In the genomic region with DNA sequence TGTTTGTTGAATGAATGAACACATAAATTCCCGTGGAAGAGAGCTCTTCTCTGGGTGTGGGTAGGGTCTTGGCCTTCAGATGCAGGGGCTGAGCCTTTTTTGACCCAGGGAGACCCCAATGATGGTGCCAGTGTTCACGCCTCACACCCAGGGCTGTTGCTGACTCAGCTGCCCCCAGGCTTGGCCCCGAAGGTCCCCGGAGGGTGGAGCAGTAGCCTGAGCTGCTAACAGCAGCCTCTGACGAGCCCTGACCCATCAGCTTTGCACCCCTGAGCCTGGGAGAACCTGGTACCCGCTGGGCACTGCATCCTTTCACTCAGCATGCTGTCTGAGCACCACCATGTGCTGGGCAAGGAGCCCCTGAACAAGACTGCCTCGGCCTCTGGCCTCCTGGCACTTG, we compare ENCODE assay signal across 1 cellular context.
TF ChIP-seq lines count a peak whose summit lies in the region.

No MANE protein-coding gene starts in this region.

TF ChIP-seq in H1, 55 proteins besides CTCF, POLR2A, EP300 and RAD21:
- no peak for TF ChIP-seq ATF3 (IDR thresholded peaks at IDR 0.05; ENCODE audit: insufficient read depth, low read depth, low read length)
- no peak for TF ChIP-seq CHD2 (IDR thresholded peaks at IDR 0.05; ENCODE audit: low read length)
- TF ChIP-seq KDM5A (IDR thresholded peaks at IDR 0.05; ENCODE audit: low read length), result no peak
- TF ChIP-seq TAF7 (optimal IDR thresholded peaks at IDR 0.05; ENCODE audit: borderline replicate concordance, low read depth, low read length), result no peak
- TF ChIP-seq CTBP2 (IDR thresholded peaks at IDR 0.05; ENCODE audit: borderline replicate concordance, insufficient read depth, insufficient read length, low read length), result no peak
- no peak for TF ChIP-seq ATF2 (IDR thresholded peaks at IDR 0.05; ENCODE audit: low read length)
- TF ChIP-seq CBX8 (IDR thresholded peaks at IDR 0.05; ENCODE audit: borderline replicate concordance, low read depth, low read length), result no peak
- TF ChIP-seq YY1 (IDR thresholded peaks at IDR 0.05; ENCODE audit: low read depth, low read length), result no peak
- no peak for TF ChIP-seq SAP30 (IDR thresholded peaks at IDR 0.05; ENCODE audit: insufficient read depth, insufficient replicate concordance, low read length)
- no peak for TF ChIP-seq MAX (IDR thresholded peaks at IDR 0.05)
- TF ChIP-seq HDAC2 (IDR thresholded peaks at IDR 0.05; ENCODE audit: borderline replicate concordance in 1 of 2, low read depth in 2 of 2, low read length in 2 of 2), result no peak
- no peak for TF ChIP-seq BRCA1 (IDR thresholded peaks at IDR 0.05; ENCODE audit: low read depth, low read length)
- no peak for TF ChIP-seq JUND (IDR thresholded peaks at IDR 0.05; ENCODE audit: low read length)
- no peak for TF ChIP-seq FOSL1 (IDR thresholded peaks at IDR 0.05; ENCODE audit: insufficient read depth, low read depth, low read length)
